8 cellular contexts compared by ENCODE assay signal in the genomic region with DNA sequence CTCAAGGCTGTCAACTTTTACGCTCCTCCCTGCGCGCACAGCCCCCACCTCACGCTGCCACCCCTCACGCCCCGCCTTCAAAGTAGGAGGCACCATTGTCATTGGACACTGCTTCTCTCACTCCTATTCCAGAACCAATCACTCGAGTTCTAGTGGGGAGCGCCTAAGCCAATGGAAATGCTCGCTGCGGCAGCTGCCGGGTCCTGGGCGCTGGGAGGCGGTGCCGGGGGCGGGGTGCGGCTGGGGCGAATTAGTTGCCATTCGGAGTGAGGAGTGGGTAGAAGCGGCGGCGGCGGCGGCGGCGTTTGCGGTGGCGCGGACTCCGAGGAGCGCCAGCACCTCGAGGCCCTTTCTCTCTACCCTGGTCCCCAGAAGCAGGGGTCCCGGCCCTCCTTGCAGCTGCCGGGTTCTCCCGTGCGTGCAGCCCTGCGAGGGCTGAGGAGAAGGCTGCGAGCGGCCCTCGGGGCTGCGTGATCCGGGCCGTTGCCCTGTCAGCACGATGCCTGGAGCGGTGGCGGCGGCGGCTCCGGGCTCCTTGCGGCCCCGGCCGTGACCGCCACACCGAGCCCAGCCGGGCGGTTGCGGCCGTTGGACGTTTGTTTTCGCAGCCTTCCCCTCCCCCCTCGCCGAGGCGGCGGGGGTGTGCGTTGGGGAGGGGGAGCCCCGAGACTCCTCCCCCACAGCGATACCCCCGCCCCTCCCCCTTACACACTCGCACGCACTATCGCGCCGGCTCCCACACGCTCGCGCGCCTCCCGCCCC. TPM values are rescaled to one million over a fixed set of nuclear protein-coding genes. Genes with fewer than 3 reads are reported as not detected.
DNase-seq lines count a peak whose midpoint lies in the region; ATAC-seq lines count a peak whose summit lies in the region.

A gene (plus strand): TSS at position 253 of the 762 bp plus-strand sequence. CDS start 555 bp downstream, outside the sequence.

- H2BK5ac ChIP-seq in mesendoderm (ENCODE audit: low read length): peak within 1 kb of the TSS; percentile 52

- no peaks in the 10 kb centered on the region for H3K36me3 Mint-ChIP-seq in activated CD8-positive, alpha-beta memory T cell treated with anti-CD3 and anti-CD28 coated beads, Interleukin-2, amount 10 ng/mL, durations not matched to agents 7 days and 5 days

- no peaks in the 10 kb centered on the region for H3K36me3 ChIP-seq in NT2/D1 (ENCODE audit: insufficient read depth, insufficient read length, low read length)
- H3K36me3 ChIP-seq in endocrine pancreas (ENCODE audit: control insufficient read depth, insufficient read depth, low read length): no peaks in the 10 kb centered on the region
- H3K36me3 ChIP-seq in mesendoderm (ENCODE audit: control insufficient read depth, insufficient read depth, low read length): no peaks in the 10 kb centered on the region

- no peaks in the 10 kb centered on the region for H3K79me1 ChIP-seq in mesendoderm (ENCODE audit: low read length)

- no peaks in the 10 kb centered on the region for H3K9me3 Mint-ChIP-seq in activated CD8-positive, alpha-beta memory T cell treated with anti-CD3 and anti-CD28 coated beads, Interleukin-2, amount 10 ng/mL, durations not matched to agents 7 days and 5 days (ENCODE audit: low read depth)

- H2AK5ac ChIP-seq in mesendoderm (ENCODE audit: low read length): no peak within 1 kb of the TSS

- H3K4me1 ChIP-seq in NT2/D1 (ENCODE audit: insufficient read depth, insufficient read length): peaks cover 2% of the 10 kb centered on the region
- peaks cover 19% of the 10 kb centered on the region for H3K4me1 ChIP-seq in endocrine pancreas (ENCODE audit: control insufficient read depth, insufficient read depth, low read length)
- H3K4me1 ChIP-seq in mesendoderm (ENCODE audit: control insufficient read depth, low read depth, low read length): no peaks in the 10 kb centered on the region

- H3K9me3 ChIP-seq in NT2/D1 (ENCODE audit: insufficient read depth, low read length) (no peaks in the 10 kb centered on the region), endocrine pancreas (ENCODE audit: control insufficient read depth, low read length) (no peaks in the 10 kb centered on the region)

- H2BK120ac ChIP-seq in mesendoderm (ENCODE audit: low read depth, low read length): no peak within 1 kb of the TSS

- peak within 1 kb of the TSS; percentile 89 for H3K27ac Mint-ChIP-seq in activated CD8-positive, alpha-beta memory T cell treated with anti-CD3 and anti-CD28 coated beads, Interleukin-2, amount 10 ng/mL, durations not matched to agents 7 days and 5 days

- peak within 1 kb of the TSS; percentile 99 for H3K9ac ChIP-seq in NT2/D1 (ENCODE audit: insufficient read length, low read depth)
- H3K9ac ChIP-seq in endocrine pancreas (ENCODE audit: control insufficient read depth, insufficient read depth, low read length): peak within 1 kb of the TSS; percentile 84
- peak within 1 kb of the TSS; percentile 89 for H3K9ac ChIP-seq in mesendoderm (ENCODE audit: low read length)

- peak within 1 kb of the TSS; percentile 82 for H3K4ac ChIP-seq in mesendoderm (ENCODE audit: low read depth, low read length)

- H2BK15ac ChIP-seq in mesendoderm (replicated peaks; ENCODE audit: low read depth): no peak within 1 kb of the TSS

- no peak within 1 kb of the TSS for H4K8ac ChIP-seq in mesendoderm (ENCODE audit: low read depth, low read length)

- WGBS in mesendoderm (ENCODE audit: extremely low coverage, insufficient coverage, low lambda C conversion rate): no CpG with 5 or more reads among the region's 77 CpGs

- peak; percentile 78 for ATAC-seq in GM21381 (IDR thresholded peaks at IDR 0.05; ENCODE audit: unreplicated experiment)
- ATAC-seq in activated CD8-positive, alpha-beta memory T cell treated with anti-CD3 and anti-CD28 coated beads, Interleukin-2, amount 10 ng/mL, durations not matched to agents 7 days and 5 days: peak; percentile 92

- CTCF ChIA-PET in activated CD8-positive, alpha-beta memory T cell treated with anti-CD3 and anti-CD28 coated beads, Interleukin-2, amount 10 ng/mL, durations not matched to agents 7 days and 5 days (lab: Charles Lee): interaction anchor here (1.0 to 2.8 kb wide), 7 partner anchors 21 to 288 kb away, joined by 3 to 12 read pairs (median 5); no protein-coding TSS in a partner anchor

- H3K79me2 ChIP-seq in mesendoderm (ENCODE audit: control insufficient read depth, insufficient read depth, low read length): peaks cover 5% of the 10 kb centered on the region

- peaks cover 19% of the 10 kb centered on the region for H3K4me1 Mint-ChIP-seq in activated CD8-positive, alpha-beta memory T cell treated with anti-CD3 and anti-CD28 coated beads, Interleukin-2, amount 10 ng/mL, durations not matched to agents 7 days and 5 days

- H4K5ac ChIP-seq in mesendoderm (ENCODE audit: low read length): no peak within 1 kb of the TSS

- H3K27me3 Mint-ChIP-seq in activated CD8-positive, alpha-beta memory T cell treated with anti-CD3 and anti-CD28 coated beads, Interleukin-2, amount 10 ng/mL, durations not matched to agents 7 days and 5 days: no peaks in the 10 kb centered on the region

- peak within 1 kb of the TSS; percentile 89 for H3K27ac ChIP-seq in mesendoderm (ENCODE audit: low read depth, low read length)

- H3K4me2 ChIP-seq in mesendoderm (ENCODE audit: low read length): peak within 1 kb of the TSS; percentile 95

- DNase-seq in COR-L47 (lab: John Stamatoyannopoulos, UW): peak; percentile 97
- peak; percentile 63 to 99 (median 96) for DNase-seq in HUDEP-2 (lab: John Stamatoyannopoulos, UW; ENCODE audit: unreplicated experiment in 76 of 76)
- DNase-seq in NT2/D1 (ENCODE audit: low read depth, low spot score): peak; percentile 98
- peak; percentile 98 for DNase-seq in activated CD8-positive, alpha-beta memory T cell treated with anti-CD3 and anti-CD28 coated beads, Interleukin-2, amount 10 ng/mL, durations not matched to agents 7 days and 5 days
- peak; percentile 99 for DNase-seq in mesendoderm
- peak; percentile 91 for DNase-seq in stimulated activated CD8-positive, alpha-beta memory T cell treated with anti-CD3 and anti-CD28 coated beads, Interleukin-15, amount 100 ng/mL, for 1 hour (ENCODE audit: low read depth)

- peak within 1 kb of the TSS; percentile 92 for H3K4me3 ChIP-seq in NT2/D1 (ENCODE audit: insufficient read length, low read depth)
- peak within 1 kb of the TSS; percentile 99 for H3K4me3 ChIP-seq in endocrine pancreas (ENCODE audit: control insufficient read depth, insufficient read depth, low read length)
- H3K4me3 ChIP-seq in mesendoderm (ENCODE audit: low read length): peak within 1 kb of the TSS; percentile 80

- peak within 1 kb of the TSS; percentile 89 for H3K4me3 Mint-ChIP-seq in activated CD8-positive, alpha-beta memory T cell treated with anti-CD3 and anti-CD28 coated beads, Interleukin-2, amount 10 ng/mL, durations not matched to agents 7 days and 5 days

- H3K27me3 ChIP-seq in NT2/D1 (ENCODE audit: insufficient read depth, insufficient read length) (no peaks in the 10 kb centered on the region), endocrine pancreas (ENCODE audit: control insufficient read depth, insufficient read depth, low read length) (no peaks in the 10 kb centered on the region), mesendoderm (ENCODE audit: insufficient read depth, low read length, poor library complexity) (no peaks in the 10 kb centered on the region)

- H3K18ac ChIP-seq in mesendoderm (ENCODE audit: low read length): peak within 1 kb of the TSS; percentile 90

- H3K23ac ChIP-seq in mesendoderm (ENCODE audit: low read length): no peak within 1 kb of the TSS

- peak within 1 kb of the TSS; percentile 94 for H3K56ac ChIP-seq in mesendoderm (ENCODE audit: low read length)

RNA-seq across cellular contexts. Expression of the gene that starts here (rescaled TPM):
- total RNA-seq in activated CD8-positive, alpha-beta memory T cell treated with anti-CD3 and anti-CD28 coated beads, Interleukin-2, amount 10 ng/mL, durations not matched to agents 7 days and 5 days: 10 to 100 TPM; 37.7 to 43.6 TPM
- polyA plus RNA-seq in mesendoderm (2013, experiment 1 of 2): 5.8 TPM
- polyA plus RNA-seq in mesendoderm (2013, experiment 2 of 2): 5.9 TPM

Comparison
In these comparisons a context has a peak if more than half of its experiments do, and no peak if none do; other contexts are left out.
1. Peak in every context shown above with its lines: DNase-seq, ATAC-seq, H3K4me3 ChIP-seq and H3K27ac ChIP-seq.